8 cellular contexts compared by ENCODE assay signal in the genomic region with DNA sequence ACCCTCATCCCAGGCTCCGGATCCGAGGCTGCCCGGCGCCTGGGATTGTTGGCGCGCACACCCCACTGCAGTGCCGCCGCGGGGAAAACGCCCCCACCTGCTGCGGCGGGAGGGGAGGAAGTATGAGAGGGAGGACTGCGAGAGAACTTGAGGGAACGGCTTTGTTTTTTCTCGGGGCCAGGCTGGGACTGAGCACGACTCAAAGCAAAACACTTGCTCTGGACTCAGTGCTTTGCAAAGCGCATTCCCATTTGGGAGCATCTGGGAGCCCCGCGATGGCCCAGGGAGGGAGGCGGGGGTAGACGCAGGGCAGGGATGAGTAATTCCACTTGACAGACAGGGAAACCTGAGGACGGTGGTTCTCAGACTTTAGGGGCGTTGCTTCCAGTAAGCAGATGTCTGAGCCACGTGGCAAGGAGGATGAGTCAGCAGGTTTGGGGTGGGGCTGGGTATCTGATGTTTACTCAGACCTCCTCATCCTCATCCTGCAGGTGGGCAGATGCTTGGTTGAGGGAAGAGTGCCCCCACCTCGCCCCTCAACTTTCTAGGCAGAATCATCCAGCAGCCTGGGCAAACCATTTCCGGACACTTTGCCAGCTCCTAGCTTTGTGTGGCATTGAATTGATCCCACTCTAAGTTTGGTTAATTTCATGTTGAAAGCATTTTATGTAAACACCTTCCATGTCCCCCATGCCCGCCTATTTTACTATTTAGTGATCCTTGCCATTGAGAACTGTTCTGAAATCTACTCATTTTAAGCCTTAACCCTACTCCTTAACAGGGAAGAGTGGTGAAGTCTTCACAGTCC. TPM values are rescaled to one million over a fixed set of nuclear protein-coding genes. Genes with fewer than 3 reads are reported as not detected.
DNase-seq lines count a peak whose midpoint lies in the region; ATAC-seq and TF ChIP-seq lines count a peak whose summit lies in the region.

No MANE protein-coding gene starts in this region.

- 3% methylated on average over 25 of the region's 27 CpGs for WGBS in mesenchymal stem cell

- peak; percentile 63 for ATAC-seq in HG03135 (IDR thresholded peaks at IDR 0.05; ENCODE audit: unreplicated experiment)

- no peak overlapping the region for H3K14ac ChIP-seq in mesenchymal stem cell (ENCODE audit: low read length in 2 of 2)

- H3K36me3 ChIP-seq in mesenchymal stem cell (ENCODE audit: control insufficient read depth in 1 of 2, insufficient read depth in 2 of 2, low read depth in 1 of 2, low read length in 2 of 2) = no peaks in the 10 kb centered on the region

- no peak overlapping the region for H2BK15ac ChIP-seq in mesenchymal stem cell (ENCODE audit: low read depth, poor library complexity, severe bottlenecking)

- peaks cover 17% of the 10 kb centered on the region for H3K4me1 ChIP-seq in mesenchymal stem cell (ENCODE audit: control insufficient read depth, insufficient read depth, low read depth, low read length)

- H3K79me1 ChIP-seq in mesenchymal stem cell (replicated peaks; ENCODE audit: low read length, poor library complexity, severe bottlenecking) = no peaks in the 10 kb centered on the region

- peak overlapping the region; percentile 3 for H4K91ac ChIP-seq in mesenchymal stem cell (ENCODE audit: low read length)

- H3K9me3 ChIP-seq in mesenchymal stem cell (ENCODE audit: control insufficient read depth, low read length) = no peaks in the 10 kb centered on the region

- peak overlapping the region; percentile 95 for H3K27ac Mint-ChIP-seq in activated CD4-positive, alpha-beta T cell treated with anti-CD3 and anti-CD28 coated beads, Interleukin-2, amount 10 ng/mL, durations not matched to agents 24 days and 14 days
- H3K27ac Mint-ChIP-seq in dendritic cell treated with granulocyte-macrophage colony-stimulating factor and Interleukin-4, amounts not matched to agents 40 ng/mL and 50 ng/mL, for 4 days = peak overlapping the region; percentile 17

- H2AFZ ChIP-seq in mesenchymal stem cell (ENCODE audit: low read depth, low read length) = peak overlapping the region; percentile 87

- H3K27me3 Mint-ChIP-seq in activated CD4-positive, alpha-beta T cell treated with anti-CD3 and anti-CD28 coated beads, Interleukin-2, amount 10 ng/mL, durations not matched to agents 24 days and 14 days = peaks cover 4% of the 10 kb centered on the region
- H3K27me3 Mint-ChIP-seq in dendritic cell treated with granulocyte-macrophage colony-stimulating factor and Interleukin-4, amounts not matched to agents 40 ng/mL and 50 ng/mL, for 4 days = peaks cover 41% of the 10 kb centered on the region

- H2BK5ac ChIP-seq in mesenchymal stem cell (ENCODE audit: low read depth, low read length, poor library complexity, severe bottlenecking) = no peak overlapping the region

- peak; percentile 85 for DNase-seq in GM12865 (ENCODE audit: low read depth)
- DNase-seq in NCI-H524 treated with DMSO at 0.1 percent for 48 hours (lab: John Stamatoyannopoulos, UW) = peak; percentile 96
- DNase-seq in activated CD4-positive, alpha-beta T cell treated with anti-CD3 and anti-CD28 coated beads, Interleukin-2, amount 10 ng/mL, durations not matched to agents 24 days and 14 days = peak; percentile 93
- DNase-seq in mesenchymal stem cell = peak; percentile 92
- DNase-seq in stimulated activated CD8-positive, alpha-beta memory T cell treated with anti-CD3 and anti-CD28 coated beads, Interleukin-2, amount 100 ng/mL, for 1 hour (ENCODE audit: low read depth in 2 of 2) = peak; percentile 57 to 58
- DNase-seq in NCI-H1048 (lab: John Stamatoyannopoulos, UW) = no peak

- no peak overlapping the region for H3K4ac ChIP-seq in mesenchymal stem cell (ENCODE audit: low read depth in 1 of 2, low read length in 2 of 2)

- peak overlapping the region; percentile 94 for H3K4me3 Mint-ChIP-seq in activated CD4-positive, alpha-beta T cell treated with anti-CD3 and anti-CD28 coated beads, Interleukin-2, amount 10 ng/mL, durations not matched to agents 24 days and 14 days
- peak overlapping the region; percentile 70 for H3K4me3 Mint-ChIP-seq in dendritic cell treated with granulocyte-macrophage colony-stimulating factor and Interleukin-4, amounts not matched to agents 40 ng/mL and 50 ng/mL, for 4 days

- H2BK120ac ChIP-seq in mesenchymal stem cell (ENCODE audit: low read depth, low read length) = peak overlapping the region; percentile 78

- peaks cover 23 to 48% of the 10 kb centered on the region in 2 experiments for H3K27me3 ChIP-seq in mesenchymal stem cell (ENCODE audit: control insufficient read depth in 1 of 2, insufficient read depth in 1 of 2, low read length in 2 of 2)

- H3K4me3 ChIP-seq in GM12865 (ENCODE audit: low read depth, low read length) (peak overlapping the region; percentile 64), mesenchymal stem cell (ENCODE audit: insufficient read depth in 1 of 2, low read depth in 1 of 2, low read length in 2 of 2) (peak overlapping the region in 1 of 2 experiments; percentile 68)

- intact Hi-C loops in activated CD4-positive, alpha-beta T cell treated with anti-CD3 and anti-CD28 coated beads, Interleukin-2, amount 10 ng/mL, durations not matched to agents 24 days and 14 days (cut with micrococcal nuclease) = loop anchor here (1.0 to 2.0 kb wide), 3 partner anchors 13 to 176 kb away; a partner anchor contains a TSS
- intact Hi-C loops in dendritic cell treated with granulocyte-macrophage colony-stimulating factor and Interleukin-4, amounts not matched to agents 40 ng/mL and 50 ng/mL, for 4 days (cut with micrococcal nuclease) = no loop called here

- H3K18ac ChIP-seq in mesenchymal stem cell (ENCODE audit: low read depth in 1 of 2, low read length in 2 of 2) = peak overlapping the region in 1 of 2 experiments; percentile 55

- H3K23ac ChIP-seq in mesenchymal stem cell (ENCODE audit: low read length in 2 of 2) = no peak overlapping the region

- peak overlapping the region; percentile 71 for H3K4me2 ChIP-seq in mesenchymal stem cell (ENCODE audit: low read length, poor library complexity, severe bottlenecking)

- peaks cover 41% of the 10 kb centered on the region for H3K4me1 Mint-ChIP-seq in activated CD4-positive, alpha-beta T cell treated with anti-CD3 and anti-CD28 coated beads, Interleukin-2, amount 10 ng/mL, durations not matched to agents 24 days and 14 days
- H3K4me1 Mint-ChIP-seq in dendritic cell treated with granulocyte-macrophage colony-stimulating factor and Interleukin-4, amounts not matched to agents 40 ng/mL and 50 ng/mL, for 4 days (ENCODE audit: low read depth) = peaks cover 35% of the 10 kb centered on the region

- peak overlapping the region; percentile 63 for H2AK5ac ChIP-seq in mesenchymal stem cell (ENCODE audit: low read length, severe bottlenecking)

- H3K36me3 Mint-ChIP-seq in activated CD4-positive, alpha-beta T cell treated with anti-CD3 and anti-CD28 coated beads, Interleukin-2, amount 10 ng/mL, durations not matched to agents 24 days and 14 days (ENCODE audit: low read depth) = peaks cover 21% of the 10 kb centered on the region
- no peaks in the 10 kb centered on the region for H3K36me3 Mint-ChIP-seq in dendritic cell treated with granulocyte-macrophage colony-stimulating factor and Interleukin-4, amounts not matched to agents 40 ng/mL and 50 ng/mL, for 4 days (ENCODE audit: low read depth)

- peak overlapping the region in 1 of 2 experiments; percentile 66 for H2BK12ac ChIP-seq in mesenchymal stem cell (ENCODE audit: low read length in 2 of 2)

- H3K27ac ChIP-seq in mesenchymal stem cell (ENCODE audit: low read length, poor library complexity, severe bottlenecking) = peak overlapping the region; percentile 27

- no peak for TF ChIP-seq CTCF in GM12865 (IDR thresholded peaks at IDR 0.05; ENCODE audit: insufficient read depth, low read depth, low read length, missing control alignments)

- peak overlapping the region; percentile 22 for H3K9ac ChIP-seq in mesenchymal stem cell (ENCODE audit: low read length)

- no peak overlapping the region for H4K8ac ChIP-seq in mesenchymal stem cell (ENCODE audit: low read length)

- no peaks in the 10 kb centered on the region for H3K9me3 Mint-ChIP-seq in activated CD4-positive, alpha-beta T cell treated with anti-CD3 and anti-CD28 coated beads, Interleukin-2, amount 10 ng/mL, durations not matched to agents 24 days and 14 days
- no peaks in the 10 kb centered on the region for H3K9me3 Mint-ChIP-seq in dendritic cell treated with granulocyte-macrophage colony-stimulating factor and Interleukin-4, amounts not matched to agents 40 ng/mL and 50 ng/mL, for 4 days

RNA-seq across cellular contexts. Expression of a gene that starts 1.5 kb away (rescaled TPM):
- 38.4 and 42.3 TPM in 2 replicates for total RNA-seq in activated CD4-positive, alpha-beta T cell treated with anti-CD3 and anti-CD28 coated beads, Interleukin-2, amount 10 ng/mL, durations not matched to agents 24 days and 14 days
- 0.08 TPM for polyA plus RNA-seq in mesenchymal stem cell (2013, experiment 1 of 2)
- 0.14 TPM for polyA plus RNA-seq in mesenchymal stem cell (2013, experiment 2 of 2)

RNA-seq across cellular contexts. Expression of a gene that starts 37.1 kb away (rescaled TPM):
- total RNA-seq in activated CD4-positive, alpha-beta T cell treated with anti-CD3 and anti-CD28 coated beads, Interleukin-2, amount 10 ng/mL, durations not matched to agents 24 days and 14 days = not detected in 2 replicates
- not detected for polyA plus RNA-seq in mesenchymal stem cell (2013, experiment 1 of 2)
- polyA plus RNA-seq in mesenchymal stem cell (2013, experiment 2 of 2) = not detected

RNA-seq across cellular contexts. Expression of a gene that starts 41.0 kb away (rescaled TPM):
- not detected in 2 replicates for total RNA-seq in activated CD4-positive, alpha-beta T cell treated with anti-CD3 and anti-CD28 coated beads, Interleukin-2, amount 10 ng/mL, durations not matched to agents 24 days and 14 days
- not detected for polyA plus RNA-seq in mesenchymal stem cell (2013, experiment 1 of 2)
- not detected for polyA plus RNA-seq in mesenchymal stem cell (2013, experiment 2 of 2)
